Comparison of ENCODE assay signal across 30 cellular contexts in the genomic region with DNA sequence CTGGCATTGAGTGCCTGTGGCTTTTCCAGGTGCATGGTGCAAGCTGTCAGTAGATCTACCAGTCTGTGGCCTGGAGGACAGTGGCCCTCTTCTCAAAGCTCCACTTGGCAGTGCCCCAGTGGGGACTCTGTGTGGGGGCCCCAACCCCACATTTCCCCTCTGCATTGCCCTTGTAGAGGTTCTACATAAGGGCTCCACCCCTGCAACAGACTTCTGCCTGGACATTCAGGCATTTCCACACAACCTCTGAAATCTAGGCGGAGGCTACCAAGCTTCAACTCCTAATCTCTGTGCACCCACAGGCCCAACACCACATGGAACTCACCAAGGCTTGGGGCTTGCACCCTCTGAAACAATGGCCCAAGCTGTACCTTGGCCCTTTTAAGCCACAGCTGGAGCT.
"Had no signal": no experiment of that assay in that cellular context is flagged by ENCODE, and none has a peak within 500 bp of the region (broad histone marks: within the 10 kb centered on the region; RNA-seq: fewer than 3 reads in every experiment).

No MANE protein-coding gene starts in this region.

- DNase-seq: activated B cell treated with CpG ODN at 0.5 μM for 24 hours; activated CD4-positive, alpha-beta T cell treated with anti-CD3 and anti-CD28 coated beads, Interleukin-2, amount 50 U/mL, for 4 hours; activated effector memory CD4-positive, alpha-beta T cell treated with Interleukin-2 at 50 U/mL for 16 hours; activated naive CD4-positive, alpha-beta T cell treated with anti-CD3 and anti-CD28 coated beads, Interleukin-2, amount 10 ng/mL, durations not matched to agents 7 days and 5 days; activated T-cell treated with anti-CD3 and anti-CD28 coated beads for 4 hours; activated T-cell treated with anti-CD3 and anti-CD28 coated beads, Interleukin-2, amount 50 U/mL, for 72 hours; central memory CD4-positive, alpha-beta T cell; effector CD8-positive, alpha-beta T cell; gastrocnemius medialis; glutamatergic neuron; left cardiac atrium; left ventricle myocardium superior; mammary epithelial cell; naive B cell; nucleus accumbens; pancreas; psoas muscle; sigmoid colon; small intestine; stimulated activated CD4-positive, alpha-beta T cell treated with anti-CD3 and anti-CD28 coated beads, Interleukin-4, amount 100 ng/mL, for 4 hours; stimulated activated CD8-positive, alpha-beta memory T cell treated with anti-CD3 and anti-CD28 coated beads, Interleukin-4, amount 100 ng/mL, for 48 hours; substantia nigra; uterus had no signal

- H3K4me3 Mint-ChIP-seq: activated B cell treated with CpG ODN at 0.5 μM for 24 hours; activated naive CD4-positive, alpha-beta T cell treated with anti-CD3 and anti-CD28 coated beads, Interleukin-2, amount 10 ng/mL, durations not matched to agents 7 days and 5 days; activated T-cell treated with anti-CD3 and anti-CD28 coated beads, Interleukin-2, amount 50 U/mL, for 72 hours; mesothelial cell of epicardium; neural crest cell; stimulated activated memory B cell treated with anti-CD40 and anti-IgM and Interleukin-4, amounts not matched to agents 10 μg/mL and 1 μg/mL and 100 μg/mL, for 72 hours; stimulated activated naive CD8-positive, alpha-beta T cell treated with anti-CD3 and anti-CD28 coated beads, Interleukin-15, amount 100 ng/mL, for 72 hours; type B pancreatic cell had no signal

- H3K27ac ChIP-seq: breast epithelium, gastrocnemius medialis, pancreas, psoas muscle, sigmoid colon, uterus had no signal

- H3K4me1 ChIP-seq: breast epithelium, gastrocnemius medialis, pancreas, psoas muscle had no signal

- ATAC-seq: activated T-cell treated with anti-CD3 and anti-CD28 coated beads, Interleukin-2, amount 50 U/mL, for 72 hours; gastrocnemius medialis; left cardiac atrium; left ventricle myocardium superior; pancreas; psoas muscle; stimulated activated memory B cell treated with anti-CD40 and anti-IgM and Interleukin-4, amounts not matched to agents 10 μg/mL and 1 μg/mL and 100 μg/mL, for 72 hours; stimulated activated naive CD8-positive, alpha-beta T cell treated with anti-CD3 and anti-CD28 coated beads, Interleukin-15, amount 100 ng/mL, for 72 hours had no signal

- H3K27ac Mint-ChIP-seq: activated B cell treated with CpG ODN at 0.5 μM for 24 hours; activated naive CD4-positive, alpha-beta T cell treated with anti-CD3 and anti-CD28 coated beads, Interleukin-2, amount 10 ng/mL, durations not matched to agents 7 days and 5 days; mesothelial cell of epicardium; type B pancreatic cell had no signal

- H3K9me3 ChIP-seq: gastrocnemius medialis, pancreas, psoas muscle, uterus had no signal

- FAIRE-seq: keratinocyte, pancreas, small intestine had no signal

- H3K36me3 ChIP-seq: breast epithelium, gastrocnemius medialis, pancreas, sigmoid colon, uterus had no signal

- H3K27me3 Mint-ChIP-seq: activated B cell treated with CpG ODN at 0.5 μM for 24 hours; activated naive CD4-positive, alpha-beta T cell treated with anti-CD3 and anti-CD28 coated beads, Interleukin-2, amount 10 ng/mL, durations not matched to agents 7 days and 5 days; naive B cell; stimulated activated memory B cell treated with anti-CD40 and anti-IgM and Interleukin-4, amounts not matched to agents 10 μg/mL and 1 μg/mL and 100 μg/mL, for 72 hours; stimulated activated naive CD8-positive, alpha-beta T cell treated with anti-CD3 and anti-CD28 coated beads, Interleukin-15, amount 100 ng/mL, for 72 hours; type B pancreatic cell had no signal

- H3K27me3 ChIP-seq: breast epithelium, gastrocnemius medialis, pancreas, sigmoid colon, uterus had no signal

- H3K4me3 ChIP-seq: breast epithelium, gastrocnemius medialis, pancreas, psoas muscle, sigmoid colon, uterus had no signal
